8 cellular contexts compared by ENCODE assay signal in genomic region chr13:114119196-114119595, GRCh38.
DNase-seq lines count a peak whose midpoint lies in the region; ATAC-seq and TF ChIP-seq lines count a peak whose summit lies in the region.

No MANE protein-coding gene starts in this region.

- no peaks in the 10 kb centered on the region for H3K36me3 ChIP-seq in muscle layer of duodenum (ENCODE audit: control insufficient read depth in 1 of 2, insufficient read depth in 2 of 2, low read length in 2 of 2)

- no peak for ATAC-seq in effector memory CD8-positive, alpha-beta T cell (replicated peaks)
- ATAC-seq in HG03439 (IDR thresholded peaks at IDR 0.05; ENCODE audit: unreplicated experiment) (no peak), GM19463 (IDR thresholded peaks at IDR 0.05; ENCODE audit: unreplicated experiment) (no peak), GM21515 (IDR thresholded peaks at IDR 0.05; ENCODE audit: unreplicated experiment) (no peak)

- H3K4me3 Mint-ChIP-seq in effector memory CD8-positive, alpha-beta T cell, result peak overlapping the region; percentile 66 to 75

- peak overlapping the region; percentile 89 to 93 for H3K27ac Mint-ChIP-seq in effector memory CD8-positive, alpha-beta T cell

- peak; percentile 91 for DNase-seq in AG10803 (ENCODE audit: low read depth)
- DNase-seq in NCI-H226, result peak; percentile 91
- no peak for DNase-seq in effector memory CD8-positive, alpha-beta T cell
- DNase-seq in GM10266 (ENCODE audit: extremely low spot score), result no peak

- no peaks in the 10 kb centered on the region for H3K27me3 ChIP-seq in muscle layer of duodenum (ENCODE audit: low read depth, low read length)

- H3K36me3 Mint-ChIP-seq in effector memory CD8-positive, alpha-beta T cell (ENCODE audit: insufficient read depth), result peaks cover 46% of the 10 kb centered on the region

- no peaks in the 10 kb centered on the region for H3K9me3 Mint-ChIP-seq in effector memory CD8-positive, alpha-beta T cell

- H3K4me1 Mint-ChIP-seq in effector memory CD8-positive, alpha-beta T cell (ENCODE audit: low read depth in 2 of 2), result peaks cover 46 to 62% of the 10 kb centered on the region in 2 donors

- H3K27me3 Mint-ChIP-seq in effector memory CD8-positive, alpha-beta T cell, result no peaks in the 10 kb centered on the region

- peak overlapping the region; percentile 87 for H3K27ac ChIP-seq in muscle layer of duodenum (ENCODE audit: low read length)

- H3K4me3 ChIP-seq in AG10803 (ENCODE audit: low read length) (peak overlapping the region; percentile 43), muscle layer of duodenum (ENCODE audit: low read depth in 1 of 2, low read length in 2 of 2) (no peak overlapping the region)

- peaks cover 0 to 35% of the 10 kb centered on the region in 2 donors for H3K4me1 ChIP-seq in muscle layer of duodenum (ENCODE audit: control insufficient read depth in 1 of 2, insufficient read depth in 2 of 2, low read length in 2 of 2)

- TF ChIP-seq CTCF in AG10803 (conservative IDR thresholded peaks at IDR 0.05; ENCODE audit: low read length), result no peak
- TF ChIP-seq CTCF in GM10266 (IDR thresholded peaks at IDR 0.05; ENCODE audit: control insufficient read depth, insufficient read depth, low read depth, missing control alignments), result no peak

- H3K9me3 ChIP-seq in muscle layer of duodenum (ENCODE audit: control insufficient read depth in 1 of 2, low read length in 2 of 2), result no peaks in the 10 kb centered on the region

Comparison
In these comparisons a context has a peak if more than half of its experiments do, and no peak if none do; other contexts are left out.
1. DNase-seq: peak in AG10803 (single experiment) and NCI-H226 (single experiment); none in effector memory CD8-positive, alpha-beta T cell (0 of 3) and GM10266 (single experiment).